1 cellular context compared by ENCODE assay signal in genomic region chr17:59425085-59425901, GRCh38.
TF ChIP-seq lines count a peak whose summit lies in the region.

No MANE protein-coding gene starts in this region.

TF ChIP-seq in HepG2, 621 proteins besides CTCF, POLR2A, EP300 and RAD21 (continued from another document and continues in another):
- TF ChIP-seq MLXIP (CRISPR knock-in tag; IDR thresholded peaks at IDR 0.05; ENCODE audit: borderline replicate concordance): no peak
- TF ChIP-seq, protein P1, sequence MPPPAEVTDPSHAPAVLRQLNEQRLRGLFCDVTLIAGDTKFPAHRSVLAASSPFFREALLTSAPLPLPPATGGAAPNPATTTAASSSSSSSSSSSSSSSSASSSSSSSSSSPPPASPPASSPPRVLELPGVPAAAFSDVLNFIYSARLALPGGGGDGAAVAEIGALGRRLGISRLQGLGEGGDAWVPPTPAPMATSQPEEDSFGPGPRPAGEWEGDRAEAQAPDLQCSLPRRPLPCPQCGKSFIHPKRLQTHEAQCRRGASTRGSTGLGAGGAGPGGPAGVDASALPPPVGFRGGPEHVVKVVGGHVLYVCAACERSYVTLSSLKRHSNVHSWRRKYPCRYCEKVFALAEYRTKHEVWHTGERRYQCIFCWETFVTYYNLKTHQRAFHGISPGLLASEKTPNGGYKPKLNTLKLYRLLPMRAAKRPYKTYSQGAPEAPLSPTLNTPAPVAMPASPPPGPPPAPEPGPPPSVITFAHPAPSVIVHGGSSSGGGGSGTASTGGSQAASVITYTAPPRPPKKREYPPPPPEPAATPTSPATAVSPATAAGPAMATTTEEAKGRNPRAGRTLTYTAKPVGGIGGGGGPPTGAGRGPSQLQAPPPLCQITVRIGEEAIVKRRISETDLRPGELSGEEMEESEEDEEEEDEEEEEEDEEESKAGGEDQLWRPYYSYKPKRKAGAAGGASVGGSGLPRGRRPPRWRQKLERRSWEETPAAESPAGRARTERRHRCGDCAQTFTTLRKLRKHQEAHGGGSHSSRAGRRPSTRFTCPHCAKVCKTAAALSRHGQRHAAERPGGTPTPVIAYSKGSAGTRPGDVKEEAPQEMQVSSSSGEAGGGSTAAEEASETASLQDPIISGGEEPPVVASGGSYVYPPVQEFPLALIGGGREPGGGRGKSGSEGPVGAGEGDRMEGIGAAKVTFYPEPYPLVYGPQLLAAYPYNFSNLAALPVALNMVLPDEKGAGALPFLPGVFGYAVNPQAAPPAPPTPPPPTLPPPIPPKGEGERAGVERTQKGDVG (CRISPR knock-in tag; IDR thresholded peaks at IDR 0.05; ENCODE audit: borderline replicate concordance): no peak
- no peak for TF ChIP-seq ZBTB8A (CRISPR knock-in tag; IDR thresholded peaks at IDR 0.05; ENCODE audit: borderline replicate concordance, low read depth)
- TF ChIP-seq HOXA7 (CRISPR knock-in tag; IDR thresholded peaks at IDR 0.05): no peak
- no peak for TF ChIP-seq GPN1 (CRISPR knock-in tag; IDR thresholded peaks at IDR 0.05; ENCODE audit: borderline replicate concordance)
- no peak for TF ChIP-seq ZNF263 (CRISPR knock-in tag; IDR thresholded peaks at IDR 0.05)
- TF ChIP-seq, protein P2, sequence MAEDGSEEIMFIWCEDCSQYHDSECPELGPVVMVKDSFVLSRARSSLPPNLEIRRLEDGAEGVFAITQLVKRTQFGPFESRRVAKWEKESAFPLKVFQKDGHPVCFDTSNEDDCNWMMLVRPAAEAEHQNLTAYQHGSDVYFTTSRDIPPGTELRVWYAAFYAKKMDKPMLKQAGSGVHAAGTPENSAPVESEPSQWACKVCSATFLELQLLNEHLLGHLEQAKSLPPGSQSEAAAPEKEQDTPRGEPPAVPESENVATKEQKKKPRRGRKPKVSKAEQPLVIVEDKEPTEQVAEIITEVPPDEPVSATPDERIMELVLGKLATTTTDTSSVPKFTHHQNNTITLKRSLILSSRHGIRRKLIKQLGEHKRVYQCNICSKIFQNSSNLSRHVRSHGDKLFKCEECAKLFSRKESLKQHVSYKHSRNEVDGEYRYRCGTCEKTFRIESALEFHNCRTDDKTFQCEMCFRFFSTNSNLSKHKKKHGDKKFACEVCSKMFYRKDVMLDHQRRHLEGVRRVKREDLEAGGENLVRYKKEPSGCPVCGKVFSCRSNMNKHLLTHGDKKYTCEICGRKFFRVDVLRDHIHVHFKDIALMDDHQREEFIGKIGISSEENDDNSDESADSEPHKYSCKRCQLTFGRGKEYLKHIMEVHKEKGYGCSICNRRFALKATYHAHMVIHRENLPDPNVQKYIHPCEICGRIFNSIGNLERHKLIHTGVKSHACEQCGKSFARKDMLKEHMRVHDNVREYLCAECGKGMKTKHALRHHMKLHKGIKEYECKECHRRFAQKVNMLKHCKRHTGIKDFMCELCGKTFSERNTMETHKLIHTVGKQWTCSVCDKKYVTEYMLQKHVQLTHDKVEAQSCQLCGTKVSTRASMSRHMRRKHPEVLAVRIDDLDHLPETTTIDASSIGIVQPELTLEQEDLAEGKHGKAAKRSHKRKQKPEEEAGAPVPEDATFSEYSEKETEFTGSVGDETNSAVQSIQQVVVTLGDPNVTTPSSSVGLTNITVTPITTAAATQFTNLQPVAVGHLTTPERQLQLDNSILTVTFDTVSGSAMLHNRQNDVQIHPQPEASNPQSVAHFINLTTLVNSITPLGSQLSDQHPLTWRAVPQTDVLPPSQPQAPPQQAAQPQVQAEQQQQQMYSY (CRISPR knock-in tag; IDR thresholded peaks at IDR 0.05): no peak
- TF ChIP-seq ZNF329 (CRISPR knock-in tag; IDR thresholded peaks at IDR 0.05; ENCODE audit: low read depth): no peak
- TF ChIP-seq ZSCAN12 (CRISPR knock-in tag; IDR thresholded peaks at IDR 0.05): no peak
- TF ChIP-seq ZNF597 (CRISPR knock-in tag; IDR thresholded peaks at IDR 0.05): no peak
- TF ChIP-seq ZBTB38 (CRISPR knock-in tag; IDR thresholded peaks at IDR 0.05): no peak
- no peak for TF ChIP-seq ZNF776 (CRISPR knock-in tag; IDR thresholded peaks at IDR 0.05)
- TF ChIP-seq, protein P3, sequence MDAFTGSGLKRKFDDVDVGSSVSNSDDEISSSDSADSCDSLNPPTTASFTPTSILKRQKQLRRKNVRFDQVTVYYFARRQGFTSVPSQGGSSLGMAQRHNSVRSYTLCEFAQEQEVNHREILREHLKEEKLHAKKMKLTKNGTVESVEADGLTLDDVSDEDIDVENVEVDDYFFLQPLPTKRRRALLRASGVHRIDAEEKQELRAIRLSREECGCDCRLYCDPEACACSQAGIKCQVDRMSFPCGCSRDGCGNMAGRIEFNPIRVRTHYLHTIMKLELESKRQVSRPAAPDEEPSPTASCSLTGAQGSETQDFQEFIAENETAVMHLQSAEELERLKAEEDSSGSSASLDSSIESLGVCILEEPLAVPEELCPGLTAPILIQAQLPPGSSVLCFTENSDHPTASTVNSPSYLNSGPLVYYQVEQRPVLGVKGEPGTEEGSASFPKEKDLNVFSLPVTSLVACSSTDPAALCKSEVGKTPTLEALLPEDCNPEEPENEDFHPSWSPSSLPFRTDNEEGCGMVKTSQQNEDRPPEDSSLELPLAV (CRISPR knock-in tag; conservative IDR thresholded peaks at IDR 0.05; ENCODE audit: low read depth): no peak
- no peak for TF ChIP-seq ZNF33B (CRISPR knock-in tag; IDR thresholded peaks at IDR 0.05)
- TF ChIP-seq RBM39 (IDR thresholded peaks at IDR 0.05; ENCODE audit: low read depth, low read length, poor library complexity, severe bottlenecking): no peak
- TF ChIP-seq ZNF800 (CRISPR knock-in tag; IDR thresholded peaks at IDR 0.05): no peak
- TF ChIP-seq ZFX (CRISPR knock-in tag; IDR thresholded peaks at IDR 0.05; ENCODE audit: low read depth): peak; percentile 40; the same call in 1 of the 2 replicates
- no peak for TF ChIP-seq ZNF431 (CRISPR knock-in tag; IDR thresholded peaks at IDR 0.05; ENCODE audit: borderline replicate concordance, low read depth)
- TF ChIP-seq SYNCRIP (IDR thresholded peaks at IDR 0.05; ENCODE audit: insufficient read depth, low read depth, low read length): no peak
- peak; percentile 61 for TF ChIP-seq SPEN (CRISPR knock-in tag; IDR thresholded peaks at IDR 0.05; ENCODE audit: low read depth)
- TF ChIP-seq RELA (CRISPR knock-in tag; IDR thresholded peaks at IDR 0.05): no peak
- no peak for TF ChIP-seq ZNF407 (CRISPR knock-in tag; IDR thresholded peaks at IDR 0.05; ENCODE audit: not compliant biosample characterization)
- no peak for TF ChIP-seq MBD4 (IDR thresholded peaks at IDR 0.05; ENCODE audit: borderline replicate concordance, low read length)
- TF ChIP-seq ZNF546 (CRISPR knock-in tag; conservative IDR thresholded peaks at IDR 0.05): no peak
- TF ChIP-seq, protein P4, sequence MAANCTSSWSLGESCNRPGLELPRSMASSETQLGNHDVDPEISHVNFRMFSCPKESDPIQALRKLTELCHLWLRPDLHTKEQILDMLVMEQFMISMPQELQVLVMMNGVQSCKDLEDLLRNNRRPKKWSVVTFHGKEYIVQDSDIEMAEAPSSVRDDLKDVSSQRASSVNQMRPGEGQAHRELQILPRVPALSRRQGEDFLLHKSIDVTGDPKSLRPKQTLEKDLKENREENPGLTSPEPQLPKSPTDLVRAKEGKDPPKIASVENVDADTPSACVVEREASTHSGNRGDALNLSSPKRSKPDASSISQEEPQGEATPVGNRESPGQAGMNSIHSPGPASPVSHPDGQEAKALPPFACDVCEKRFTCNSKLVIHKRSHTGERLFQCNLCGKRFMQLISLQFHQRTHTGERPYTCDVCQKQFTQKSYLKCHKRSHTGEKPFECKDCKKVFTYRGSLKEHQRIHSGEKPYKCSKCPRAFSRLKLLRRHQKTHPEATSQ (CRISPR knock-in tag; IDR thresholded peaks at IDR 0.05; ENCODE audit: borderline replicate concordance): no peak
